Comparison of ENCODE assay signal across 13 cellular contexts in genomic region chr3:123713211-123713610, GRCh38.
"Had no signal": no experiment of that assay in that cellular context is flagged by ENCODE, and none has a peak within 500 bp of the region (broad histone marks: within the 10 kb centered on the region; RNA-seq: fewer than 3 reads in every experiment).

No MANE protein-coding gene starts in this region.

- H3K4me3 Mint-ChIP-seq: activated CD4-positive, alpha-beta memory T cell treated with anti-CD3 and anti-CD28 coated beads, Interleukin-2, amount 10 ng/mL, durations not matched to agents 7 days and 5 days; activated CD4-positive, alpha-beta T cell treated with anti-CD3 and anti-CD28 coated beads for 36 hours; activated naive CD8-positive, alpha-beta T cell treated with anti-CD3 and anti-CD28 coated beads, Interleukin-2, amount 50 U/mL, for 24 hours; natural killer cell treated with Interleukin-12 subunit alpha and Interleukin-12 subunit beta and Interleukin-15 and Interleukin-18, amount 100 ng/mL, for 72 hours; stimulated activated naive CD8-positive, alpha-beta T cell treated with anti-CD3 and anti-CD28 coated beads, Interleukin-15, amount 100 ng/mL, for 72 hours had no signal

- DNase-seq: activated CD4-positive, alpha-beta memory T cell treated with anti-CD3 and anti-CD28 coated beads, Interleukin-2, amount 10 ng/mL, durations not matched to agents 7 days and 5 days; activated CD4-positive, alpha-beta T cell treated with anti-CD3 and anti-CD28 coated beads for 36 hours; activated CD8-positive, alpha-beta memory T cell treated with anti-CD3 and anti-CD28 coated beads, Interleukin-2, amount 50 U/mL, for 4 hours; activated naive CD8-positive, alpha-beta T cell treated with anti-CD3 and anti-CD28 coated beads, Interleukin-2, amount 50 U/mL, for 24 hours; esophagus squamous epithelium; foreskin fibroblast; kidney; stimulated activated CD4-positive, alpha-beta T cell treated with anti-CD3 and anti-CD28 coated beads, Interleukin-4, amount 100 ng/mL, for 4 hours; stimulated activated naive CD8-positive, alpha-beta T cell treated with anti-CD3 and anti-CD28 coated beads, Interleukin-15, amount 100 ng/mL, for 72 hours; T-helper 9 cell had no signal

- H3K36me3 ChIP-seq: esophagus squamous epithelium had no signal

- ATAC-seq: activated CD4-positive, alpha-beta T cell treated with anti-CD3 and anti-CD28 coated beads for 36 hours; activated naive CD8-positive, alpha-beta T cell treated with anti-CD3 and anti-CD28 coated beads, Interleukin-2, amount 50 U/mL, for 24 hours; natural killer cell treated with Interleukin-12 subunit alpha and Interleukin-12 subunit beta and Interleukin-15 and Interleukin-18, amount 100 ng/mL, for 72 hours; stimulated activated naive CD8-positive, alpha-beta T cell treated with anti-CD3 and anti-CD28 coated beads, Interleukin-15, amount 100 ng/mL, for 72 hours had no signal

- H3K4me1 Mint-ChIP-seq: activated CD4-positive, alpha-beta memory T cell treated with anti-CD3 and anti-CD28 coated beads, Interleukin-2, amount 10 ng/mL, durations not matched to agents 7 days and 5 days; activated CD4-positive, alpha-beta T cell treated with anti-CD3 and anti-CD28 coated beads for 36 hours; activated naive CD8-positive, alpha-beta T cell treated with anti-CD3 and anti-CD28 coated beads, Interleukin-2, amount 50 U/mL, for 24 hours; stimulated activated naive CD8-positive, alpha-beta T cell treated with anti-CD3 and anti-CD28 coated beads, Interleukin-15, amount 100 ng/mL, for 72 hours had no signal

- H3K4me3 ChIP-seq: esophagus squamous epithelium, lung had no signal

- H3K27me3 Mint-ChIP-seq: activated CD4-positive, alpha-beta T cell treated with anti-CD3 and anti-CD28 coated beads for 36 hours; activated naive CD8-positive, alpha-beta T cell treated with anti-CD3 and anti-CD28 coated beads, Interleukin-2, amount 50 U/mL, for 24 hours; stimulated activated naive CD8-positive, alpha-beta T cell treated with anti-CD3 and anti-CD28 coated beads, Interleukin-15, amount 100 ng/mL, for 72 hours had no signal

- H3K9me3 Mint-ChIP-seq: activated CD4-positive, alpha-beta memory T cell treated with anti-CD3 and anti-CD28 coated beads, Interleukin-2, amount 10 ng/mL, durations not matched to agents 7 days and 5 days; activated naive CD8-positive, alpha-beta T cell treated with anti-CD3 and anti-CD28 coated beads, Interleukin-2, amount 50 U/mL, for 24 hours; natural killer cell treated with Interleukin-12 subunit alpha and Interleukin-12 subunit beta and Interleukin-15 and Interleukin-18, amount 100 ng/mL, for 72 hours; stimulated activated naive CD8-positive, alpha-beta T cell treated with anti-CD3 and anti-CD28 coated beads, Interleukin-15, amount 100 ng/mL, for 72 hours had no signal

- H3K27ac Mint-ChIP-seq: activated CD4-positive, alpha-beta memory T cell treated with anti-CD3 and anti-CD28 coated beads, Interleukin-2, amount 10 ng/mL, durations not matched to agents 7 days and 5 days; activated CD4-positive, alpha-beta T cell treated with anti-CD3 and anti-CD28 coated beads for 36 hours; activated naive CD8-positive, alpha-beta T cell treated with anti-CD3 and anti-CD28 coated beads, Interleukin-2, amount 50 U/mL, for 24 hours; natural killer cell treated with Interleukin-12 subunit alpha and Interleukin-12 subunit beta and Interleukin-15 and Interleukin-18, amount 100 ng/mL, for 72 hours; stimulated activated naive CD8-positive, alpha-beta T cell treated with anti-CD3 and anti-CD28 coated beads, Interleukin-15, amount 100 ng/mL, for 72 hours had no signal

- H3K27me3 ChIP-seq: esophagus squamous epithelium had no signal

- H3K27ac ChIP-seq: VCaP had no signal

- H3K36me3 Mint-ChIP-seq: natural killer cell treated with Interleukin-12 subunit alpha and Interleukin-12 subunit beta and Interleukin-15 and Interleukin-18, amount 100 ng/mL, for 72 hours had no signal

- H3K9me3 ChIP-seq: esophagus squamous epithelium had no signal
